20 cellular contexts compared by ENCODE assay signal in genomic region chr13:99517984-99518383, GRCh38. TPM values are rescaled to one million over a fixed set of nuclear protein-coding genes. Genes with fewer than 3 reads are reported as not detected.
A peak's percentile ranks its signal among the peaks of the same experiment; 100 is the strongest.
DNase-seq lines count a peak whose midpoint lies in the region; ATAC-seq, FAIRE-seq and TF ChIP-seq lines count a peak whose summit lies in the region.
"Had no signal": no experiment of that assay in that cellular context is flagged by ENCODE, and none has a peak within 500 bp of the region (broad histone marks: within the 10 kb centered on the region; RNA-seq: fewer than 3 reads in every experiment).

No MANE protein-coding gene starts in this region.

- no peak overlapping the region for H3K18ac ChIP-seq in neuronal stem cell (ENCODE audit: low read length)

- no peak overlapping the region for H3K9ac ChIP-seq in neuronal stem cell (ENCODE audit: low read depth, low read length, poor library complexity)
- H3K9ac ChIP-seq: BLaER1 had no signal

- no peak overlapping the region for H2BK12ac ChIP-seq in neuronal stem cell (ENCODE audit: low read length)

- no peak overlapping the region for H3K4me3 Mint-ChIP-seq in activated CD4-positive, alpha-beta T cell treated with anti-CD3 and anti-CD28 coated beads, Interleukin-2, amount 10 ng/mL, durations not matched to agents 24 days and 14 days
- no peak overlapping the region for H3K4me3 Mint-ChIP-seq in activated CD4-positive, alpha-beta T cell treated with anti-CD3 and anti-CD28 coated beads for 36 hours
- H3K4me3 Mint-ChIP-seq in WTC11: no peak overlapping the region
- H3K4me3 Mint-ChIP-seq: B cell; CD4-positive, CD25-positive, alpha-beta regulatory T cell; CD8-positive, alpha-beta T cell had no signal

- H3K36me3 ChIP-seq in HEK293 (ENCODE audit: control insufficient read depth in 2 of 2, insufficient read depth in 1 of 2, low read length in 2 of 2) (peaks cover 17 to 33% of the 10 kb centered on the region in 2 experiments), Peyer's patch (peaks cover 0 to 51% (median 0%) of the 10 kb centered on the region in 3 donors), neuronal stem cell (replicated peaks in 1 of 2; ENCODE audit: control insufficient read depth in 2 of 2, insufficient read depth in 2 of 2, low read length in 2 of 2) (peaks cover 7 to 52% of the 10 kb centered on the region in 2 donors)

- no peak overlapping the region for H3K23ac ChIP-seq in neuronal stem cell (ENCODE audit: low read depth, low read length, poor library complexity)

- TF ChIP-seq CTCF in HEK293 (tag by site-specific recombination; IDR thresholded peaks at IDR 0.05) (no peak), WTC11 (IDR thresholded peaks at IDR 0.05) (no peak), Peyer's patch (IDR thresholded peaks at IDR 0.05) (no peak)

- H4K8ac ChIP-seq in neuronal stem cell (ENCODE audit: low read depth, low read length): no peak overlapping the region

- H3K4ac ChIP-seq in neuronal stem cell (ENCODE audit: low read length): no peak overlapping the region

- no peak overlapping the region for H3K14ac ChIP-seq in neuronal stem cell (ENCODE audit: low read length)

- peak; percentile 16 for DNase-seq in activated CD4-positive, alpha-beta T cell treated with anti-CD3 and anti-CD28 coated beads, Interleukin-2, amount 10 ng/mL, durations not matched to agents 24 days and 14 days
- DNase-seq in activated CD4-positive, alpha-beta T cell treated with anti-CD3 and anti-CD28 coated beads for 36 hours: no peak
- no peak for DNase-seq in WTC11 (ENCODE audit: low spot score)
- DNase-seq in Peyer's patch: no peak
- DNase-seq in neuronal stem cell (ENCODE audit: low spot score): no peak
- DNase-seq: Caco-2; CD4-positive, CD25-positive, alpha-beta regulatory T cell; CD8-positive, alpha-beta T cell; DMS153; DND-41; GOT3 had no signal

- H3K27ac ChIP-seq in HEK293 (ENCODE audit: extremely low read depth, low read depth, low read length) (no peak overlapping the region), Peyer's patch (no peak overlapping the region), neuronal stem cell (replicated peaks; ENCODE audit: low read length) (no peak overlapping the region)
- H3K27ac ChIP-seq: 22Rv1, BLaER1, C4-2B had no signal

- no peak overlapping the region for H3K4me2 ChIP-seq in neuronal stem cell (ENCODE audit: insufficient read depth, low read length, poor library complexity, severe bottlenecking)
- H3K4me2 ChIP-seq: BLaER1 had no signal

- no peak for TF ChIP-seq POLR2A in Peyer's patch (IDR thresholded peaks at IDR 0.05)

- peaks cover 1% of the 10 kb centered on the region for H3K79me1 ChIP-seq in neuronal stem cell (ENCODE audit: low read depth, low read length)

- H2AFZ ChIP-seq in neuronal stem cell (ENCODE audit: low read length): no peak overlapping the region

- H2BK15ac ChIP-seq in neuronal stem cell (ENCODE audit: low read length): no peak overlapping the region

- H3K4me3 ChIP-seq in HEK293 (ENCODE audit: low read depth, low read length) (no peak overlapping the region), Peyer's patch (no peak overlapping the region), neuronal stem cell (ENCODE audit: low read length in 2 of 2) (no peak overlapping the region)
- H3K4me3 ChIP-seq: BLaER1, HAP-1 had no signal

- no CpG with 5 or more reads among the region's 6 CpGs for WGBS in neuronal stem cell (ENCODE audit: extremely low coverage in 2 of 2, insufficient read length in 2 of 2, insufficient replicate concordance in 1 of 2), 2 donors

- FAIRE-seq in islet of Langerhans (lab: Jason Lieb, UNC): peak; percentile 58
- FAIRE-seq: A204.1, G401.6 had no signal

- H3K9me3 ChIP-seq in HEK293 (ENCODE audit: control insufficient read depth, insufficient read depth, low read depth, low read length) (no peaks in the 10 kb centered on the region), Peyer's patch (no peaks in the 10 kb centered on the region), neuronal stem cell (replicated peaks in 1 of 2; ENCODE audit: control insufficient read depth in 2 of 2, insufficient read depth in 1 of 2, low read depth in 1 of 2, low read length in 2 of 2) (no peaks in the 10 kb centered on the region)
- H3K9me3 ChIP-seq: BLaER1, Caco-2, HAP-1 had no signal

- H3K27me3 Mint-ChIP-seq in activated CD4-positive, alpha-beta T cell treated with anti-CD3 and anti-CD28 coated beads, Interleukin-2, amount 10 ng/mL, durations not matched to agents 24 days and 14 days: no peaks in the 10 kb centered on the region
- no peaks in the 10 kb centered on the region for H3K27me3 Mint-ChIP-seq in activated CD4-positive, alpha-beta T cell treated with anti-CD3 and anti-CD28 coated beads for 36 hours
- H3K27me3 Mint-ChIP-seq in WTC11 (ENCODE audit: low read depth): no peaks in the 10 kb centered on the region
- H3K27me3 Mint-ChIP-seq: B cell; CD4-positive, CD25-positive, alpha-beta regulatory T cell had no signal

- POLR2A ChIA-PET in activated CD4-positive, alpha-beta T cell treated with anti-CD3 and anti-CD28 coated beads for 36 hours (lab: Charles Lee): no interaction called here
- POLR2A ChIA-PET in HEK293 (lab: Yijun Ruan, JAX) (no interaction called here), WTC11 (lab: Charles Lee) (no interaction called here)

- H3K9me3 Mint-ChIP-seq in activated CD4-positive, alpha-beta T cell treated with anti-CD3 and anti-CD28 coated beads, Interleukin-2, amount 10 ng/mL, durations not matched to agents 24 days and 14 days: no peaks in the 10 kb centered on the region
- H3K9me3 Mint-ChIP-seq in activated CD4-positive, alpha-beta T cell treated with anti-CD3 and anti-CD28 coated beads for 36 hours (ENCODE audit: low read depth): no peaks in the 10 kb centered on the region
- H3K9me3 Mint-ChIP-seq in WTC11: no peaks in the 10 kb centered on the region
- H3K9me3 Mint-ChIP-seq: CD4-positive, CD25-positive, alpha-beta regulatory T cell; CD8-positive, alpha-beta T cell had no signal

- H3K27me3 ChIP-seq in Peyer's patch: no peaks in the 10 kb centered on the region
- no peaks in the 10 kb centered on the region for H3K27me3 ChIP-seq in neuronal stem cell (ENCODE audit: control insufficient read depth in 3 of 3, insufficient read depth in 3 of 3, low read depth in 1 of 3, low read length in 3 of 3)
- H3K27me3 ChIP-seq: BLaER1 had no signal

- CTCF ChIA-PET in activated CD4-positive, alpha-beta T cell treated with anti-CD3 and anti-CD28 coated beads for 36 hours (lab: Charles Lee): interaction anchor here (0.8 to 7.3 kb wide), 7 partner anchors 8 to 279 kb away, joined by 3 to 62 read pairs (median 5); no protein-coding TSS in a partner anchor
- CTCF ChIA-PET in HEK293 (lab: Yijun Ruan, JAX) (interaction anchor here (1.1 kb wide), 1 partner anchor 13 kb away, joined by 3 read pairs; no protein-coding TSS in a partner anchor), WTC11 (lab: Charles Lee) (interaction anchor here (1.1 kb wide), 1 partner anchor 12 kb away, joined by 5 read pairs; no protein-coding TSS in a partner anchor)

- peaks cover 31% of the 10 kb centered on the region for H3K36me3 Mint-ChIP-seq in activated CD4-positive, alpha-beta T cell treated with anti-CD3 and anti-CD28 coated beads, Interleukin-2, amount 10 ng/mL, durations not matched to agents 24 days and 14 days (ENCODE audit: low read depth)
- H3K36me3 Mint-ChIP-seq in activated CD4-positive, alpha-beta T cell treated with anti-CD3 and anti-CD28 coated beads for 36 hours (ENCODE audit: low read depth): peaks cover 17% of the 10 kb centered on the region
- H3K36me3 Mint-ChIP-seq in WTC11: peaks cover 17% of the 10 kb centered on the region

- no peak overlapping the region for H3K27ac Mint-ChIP-seq in activated CD4-positive, alpha-beta T cell treated with anti-CD3 and anti-CD28 coated beads, Interleukin-2, amount 10 ng/mL, durations not matched to agents 24 days and 14 days
- no peak overlapping the region for H3K27ac Mint-ChIP-seq in activated CD4-positive, alpha-beta T cell treated with anti-CD3 and anti-CD28 coated beads for 36 hours
- H3K27ac Mint-ChIP-seq in WTC11: no peak overlapping the region
- H3K27ac Mint-ChIP-seq: B cell; CD8-positive, alpha-beta T cell had no signal

- H3K4me1 ChIP-seq in HEK293 (ENCODE audit: control insufficient read depth, insufficient read depth, low read length) (no peaks in the 10 kb centered on the region), Peyer's patch (no peaks in the 10 kb centered on the region), neuronal stem cell (ENCODE audit: control insufficient read depth in 2 of 2, insufficient read depth in 1 of 2, low read depth in 1 of 2, low read length in 2 of 2) (no peaks in the 10 kb centered on the region)
- H3K4me1 ChIP-seq: BLaER1 had no signal

- no peak overlapping the region for H2BK120ac ChIP-seq in neuronal stem cell (ENCODE audit: low read depth, low read length)

- H2BK5ac ChIP-seq in neuronal stem cell (ENCODE audit: low read length): no peak overlapping the region

- H2AK5ac ChIP-seq in neuronal stem cell (ENCODE audit: low read depth, low read length): no peak overlapping the region

- H3K4me1 Mint-ChIP-seq in activated CD4-positive, alpha-beta T cell treated with anti-CD3 and anti-CD28 coated beads, Interleukin-2, amount 10 ng/mL, durations not matched to agents 24 days and 14 days: peaks cover 11% of the 10 kb centered on the region
- H3K4me1 Mint-ChIP-seq in activated CD4-positive, alpha-beta T cell treated with anti-CD3 and anti-CD28 coated beads for 36 hours: peaks cover 24% of the 10 kb centered on the region
- no peaks in the 10 kb centered on the region for H3K4me1 Mint-ChIP-seq in WTC11

- intact Hi-C loops in activated CD4-positive, alpha-beta T cell treated with anti-CD3 and anti-CD28 coated beads, Interleukin-2, amount 10 ng/mL, durations not matched to agents 24 days and 14 days (cut with micrococcal nuclease): no loop called here
- intact Hi-C loops in activated CD4-positive, alpha-beta T cell treated with anti-CD3 and anti-CD28 coated beads for 36 hours (cut with DNase I, micrococcal nuclease): no loop called here

- no peak for ATAC-seq in activated CD4-positive, alpha-beta T cell treated with anti-CD3 and anti-CD28 coated beads for 36 hours
- ATAC-seq in WTC11: no peak
- ATAC-seq: CD8-positive, alpha-beta T cell had no signal

- no peak overlapping the region for H4K91ac ChIP-seq in neuronal stem cell (ENCODE audit: low read depth, low read length, poor library complexity)

TF ChIP-seq in HEK293, 187 proteins besides CTCF, POLR2A, EP300 and RAD21:
- TF ChIP-seq ZNF658 (tag by site-specific recombination; IDR thresholded peaks at IDR 0.05): no peak
- TF ChIP-seq ZNF121 (tag by site-specific recombination; IDR thresholded peaks at IDR 0.05): peak; percentile 56; the same call in 1 of the 2 replicates

RNA-seq across cellular contexts. Expression of gene TM9SF2, which starts 16.7 kb away (rescaled TPM):
- 57.8 and 60.2 TPM in 2 replicates for total RNA-seq in activated CD4-positive, alpha-beta T cell treated with anti-CD3 and anti-CD28 coated beads, Interleukin-2, amount 10 ng/mL, durations not matched to agents 24 days and 14 days
- total RNA-seq in activated CD4-positive, alpha-beta T cell treated with anti-CD3 and anti-CD28 coated beads for 36 hours: 10 to 100 TPM; 51.8 to 53.4 TPM
- total RNA-seq in WTC11 (2021): 81.9 to 84.0 TPM (median 81.9 TPM) in 3 replicates
- total RNA-seq in Peyer's patch: 100 to 1,000 TPM in 2 of 4 donors, 10 to 100 TPM in 2; 19.8 to 189 (median 107) TPM
- polyA plus RNA-seq in neuronal stem cell (2013, experiment 1 of 2): 48.9 TPM
- polyA plus RNA-seq in neuronal stem cell (2013, experiment 2 of 2): 48.3 TPM
